Comparison of ENCODE assay signal across 1 cellular context in the genomic region with DNA sequence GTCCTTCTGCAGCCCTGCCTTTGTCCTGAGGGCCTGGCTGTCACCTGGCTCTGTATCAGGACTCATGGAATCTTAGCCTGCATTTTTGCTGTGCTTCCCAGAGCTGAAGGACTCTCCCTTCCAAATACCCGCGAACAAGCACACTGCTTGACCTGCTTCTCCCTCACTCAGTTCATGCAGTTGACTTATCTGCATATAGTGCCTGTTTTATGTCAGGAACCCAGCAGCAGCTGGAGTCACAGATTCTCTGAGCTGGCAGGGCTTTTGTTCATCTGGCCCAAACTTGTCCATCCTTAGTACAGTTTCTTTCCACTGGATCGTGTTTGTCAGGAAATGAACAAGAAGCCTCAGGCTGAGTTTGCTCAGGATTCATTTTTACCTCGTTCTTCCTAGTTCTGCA.
TF ChIP-seq lines count a peak whose summit lies in the region.

No MANE protein-coding gene starts in this region.

TF ChIP-seq in H1, 55 proteins besides CTCF, POLR2A, EP300 and RAD21 (continued from another document):
- TF ChIP-seq, protein P1, sequence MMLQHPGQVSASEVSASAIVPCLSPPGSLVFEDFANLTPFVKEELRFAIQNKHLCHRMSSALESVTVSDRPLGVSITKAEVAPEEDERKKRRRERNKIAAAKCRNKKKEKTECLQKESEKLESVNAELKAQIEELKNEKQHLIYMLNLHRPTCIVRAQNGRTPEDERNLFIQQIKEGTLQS (IDR thresholded peaks at IDR 0.05; ENCODE audit: insufficient read depth, low read depth, low read length) = no peak
- no peak for TF ChIP-seq GTF2F1 (IDR thresholded peaks at IDR 0.05; ENCODE audit: borderline replicate concordance, low read depth, low read length)
- no peak for TF ChIP-seq RBBP5 (IDR thresholded peaks at IDR 0.05; ENCODE audit: borderline replicate concordance, low read depth, low read length)
- TF ChIP-seq CREB1 (IDR thresholded peaks at IDR 0.05) = no peak
- TF ChIP-seq, protein P2, sequence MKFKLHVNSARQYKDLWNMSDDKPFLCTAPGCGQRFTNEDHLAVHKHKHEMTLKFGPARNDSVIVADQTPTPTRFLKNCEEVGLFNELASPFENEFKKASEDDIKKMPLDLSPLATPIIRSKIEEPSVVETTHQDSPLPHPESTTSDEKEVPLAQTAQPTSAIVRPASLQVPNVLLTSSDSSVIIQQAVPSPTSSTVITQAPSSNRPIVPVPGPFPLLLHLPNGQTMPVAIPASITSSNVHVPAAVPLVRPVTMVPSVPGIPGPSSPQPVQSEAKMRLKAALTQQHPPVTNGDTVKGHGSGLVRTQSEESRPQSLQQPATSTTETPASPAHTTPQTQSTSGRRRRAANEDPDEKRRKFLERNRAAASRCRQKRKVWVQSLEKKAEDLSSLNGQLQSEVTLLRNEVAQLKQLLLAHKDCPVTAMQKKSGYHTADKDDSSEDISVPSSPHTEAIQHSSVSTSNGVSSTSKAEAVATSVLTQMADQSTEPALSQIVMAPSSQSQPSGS (IDR thresholded peaks at IDR 0.05; ENCODE audit: low read length) = no peak
- no peak for TF ChIP-seq CEBPB (IDR thresholded peaks at IDR 0.05; ENCODE audit: low read depth, low read length)
- TF ChIP-seq SUZ12 (IDR thresholded peaks at IDR 0.05; ENCODE audit: low read length) = no peak
- TF ChIP-seq NRF1 (IDR thresholded peaks at IDR 0.05; ENCODE audit: low read depth, low read length) = no peak
- no peak for TF ChIP-seq PHF8 (conservative IDR thresholded peaks at IDR 0.05; ENCODE audit: low read depth, low read length)
- no peak for TF ChIP-seq SIRT6 (IDR thresholded peaks at IDR 0.05; ENCODE audit: low read length)
- TF ChIP-seq TEAD4 (IDR thresholded peaks at IDR 0.05; ENCODE audit: low read depth, low read length) = no peak
- TF ChIP-seq HDAC6 (IDR thresholded peaks at IDR 0.05; ENCODE audit: low read depth, low read length) = no peak
- TF ChIP-seq, protein P3, sequence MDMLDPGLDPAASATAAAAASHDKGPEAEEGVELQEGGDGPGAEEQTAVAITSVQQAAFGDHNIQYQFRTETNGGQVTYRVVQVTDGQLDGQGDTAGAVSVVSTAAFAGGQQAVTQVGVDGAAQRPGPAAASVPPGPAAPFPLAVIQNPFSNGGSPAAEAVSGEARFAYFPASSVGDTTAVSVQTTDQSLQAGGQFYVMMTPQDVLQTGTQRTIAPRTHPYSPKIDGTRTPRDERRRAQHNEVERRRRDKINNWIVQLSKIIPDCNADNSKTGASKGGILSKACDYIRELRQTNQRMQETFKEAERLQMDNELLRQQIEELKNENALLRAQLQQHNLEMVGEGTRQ (IDR thresholded peaks at IDR 0.05; ENCODE audit: low read length) = no peak
